8 cellular contexts compared by ENCODE assay signal in genomic region chrX:5113128-5113527, GRCh38.
DNase-seq lines count a peak whose midpoint lies in the region; ATAC-seq and TF ChIP-seq lines count a peak whose summit lies in the region.

No MANE protein-coding gene starts in this region.

- no peaks in the 10 kb centered on the region for H3K36me3 ChIP-seq in prostate gland

- in situ Hi-C loops in SK-MEL-5 (cut with HindIII; ENCODE audit: low pct_unique_long_range_greater_than_20kb, low sequenced_read_pairs): no loop called here

- TF ChIP-seq POLR2A in prostate gland (IDR thresholded peaks at IDR 0.05): no peak

- no peak overlapping the region for H3K4me3 ChIP-seq in prostate gland

- peak; percentile 13 for DNase-seq in Ammon's horn (ENCODE audit: low spot score)
- peak; percentile 0 for DNase-seq in HPDE6-E6E7 (ENCODE audit: extremely low spot score)
- DNase-seq in SK-MEL-5 (ENCODE audit: low read depth, low spot score): peak; percentile 31
- peak; percentile 1 for DNase-seq in inferior parietal cortex (ENCODE audit: extremely low spot score)
- DNase-seq in prostate gland (ENCODE audit: low spot score): no peak
- DNase-seq in NCI-H446 (lab: John Stamatoyannopoulos, UW): no peak
- no peak for DNase-seq in NCI-H187 treated with DMSO at 0.1 percent for 48 hours (lab: John Stamatoyannopoulos, UW)

- no peaks in the 10 kb centered on the region for H3K4me1 ChIP-seq in prostate gland (replicated peaks)

- no peaks in the 10 kb centered on the region for H3K27me3 ChIP-seq in prostate gland (replicated peaks; ENCODE audit: insufficient read depth)

- H3K9me3 ChIP-seq in prostate gland: no peaks in the 10 kb centered on the region

- intact Hi-C loops in prostate gland (cut with DNase I): loop anchor here (5.0 kb wide), 1 partner anchor 566 kb away; no protein-coding TSS in a partner anchor

- 64% methylated on average over 6 of the region's 6 CpGs for WGBS in prostate gland

- no peak for ATAC-seq in GM21619 (IDR thresholded peaks at IDR 0.05; ENCODE audit: unreplicated experiment)

- no peak for TF ChIP-seq CTCF in prostate gland (IDR thresholded peaks at IDR 0.05)

- no peak overlapping the region for H3K27ac ChIP-seq in prostate gland

Comparison
In these comparisons a context has a peak if more than half of its experiments do, and no peak if none do; other contexts are left out.
1. DNase-seq: peak in Ammon's horn (single experiment), HPDE6-E6E7 (single experiment), SK-MEL-5 (single experiment) and inferior parietal cortex (single experiment); none in prostate gland (single experiment), NCI-H446 (0 of 2) and NCI-H187 treated with DMSO at 0.1 percent for 48 hours (single experiment).